Comparison of ENCODE assay signal across 1 cellular context in genomic region chr3:101851833-101852232, GRCh38.
TF ChIP-seq lines count a peak whose summit lies in the region.

No MANE protein-coding gene starts in this region.

TF ChIP-seq in endothelial cell of umbilical vein, 7 proteins besides CTCF, POLR2A, EP300 and RAD21 (continued from another document):
- TF ChIP-seq JUN (IDR thresholded peaks at IDR 0.05; ENCODE audit: borderline replicate concordance, insufficient read depth, insufficient read length, low read depth): no peak
- TF ChIP-seq POLR2AphosphoS5 (IDR thresholded peaks at IDR 0.05; ENCODE audit: insufficient read depth, low read depth, low read length): no peak
TF ChIP-seq in endothelial cell of umbilical vein: peak in this region for 0.
